9 cellular contexts compared by ENCODE assay signal in genomic region chr22:40210814-40211213, GRCh38. TPM values are rescaled to one million over a fixed set of nuclear protein-coding genes. Genes with fewer than 3 reads are reported as not detected.
DNase-seq lines count a peak whose midpoint lies in the region; ATAC-seq and TF ChIP-seq lines count a peak whose summit lies in the region.
"Had no signal": no experiment of that assay in that cellular context is flagged by ENCODE, and none has a peak within 500 bp of the region (broad histone marks: within the 10 kb centered on the region; RNA-seq: fewer than 3 reads in every experiment).

No MANE protein-coding gene starts in this region.

- H3K27me3 Mint-ChIP-seq in activated CD4-positive, alpha-beta T cell treated with anti-CD3 and anti-CD28 coated beads for 36 hours, result no peaks in the 10 kb centered on the region
- no peaks in the 10 kb centered on the region for H3K27me3 Mint-ChIP-seq in T-helper 17 cell

- peaks cover 30% of the 10 kb centered on the region for H3K4me1 ChIP-seq in A673 (ENCODE audit: insufficient read depth, low read length, poor library complexity, severe bottlenecking)

- H3K4me3 Mint-ChIP-seq in activated CD4-positive, alpha-beta T cell treated with anti-CD3 and anti-CD28 coated beads for 36 hours, result no peak overlapping the region
- no peak overlapping the region for H3K4me3 Mint-ChIP-seq in T-helper 17 cell

- H3K4me1 Mint-ChIP-seq in activated CD4-positive, alpha-beta T cell treated with anti-CD3 and anti-CD28 coated beads for 36 hours, result peaks cover 74% of the 10 kb centered on the region
- H3K4me1 Mint-ChIP-seq in T-helper 17 cell, result peaks cover 63% of the 10 kb centered on the region

- TF ChIP-seq CTCF in A673 (conservative IDR thresholded peaks at IDR 0.05; ENCODE audit: low read depth, low read length), result no peak

- no peaks in the 10 kb centered on the region for H3K36me3 ChIP-seq in A673 (ENCODE audit: insufficient read depth, low read length, poor library complexity, severe bottlenecking)

- peak overlapping the region; percentile 59 for H3K27ac Mint-ChIP-seq in activated CD4-positive, alpha-beta T cell treated with anti-CD3 and anti-CD28 coated beads for 36 hours
- H3K27ac Mint-ChIP-seq in T-helper 17 cell, result peak overlapping the region; percentile 92

- H3K27ac ChIP-seq in A673 (ENCODE audit: low read depth, low read length, poor library complexity, severe bottlenecking), result no peak overlapping the region

- CTCF ChIA-PET in activated CD4-positive, alpha-beta T cell treated with anti-CD3 and anti-CD28 coated beads for 36 hours (lab: Charles Lee), result interaction anchor here (1.1 kb wide), 1 partner anchor 14 kb away, joined by 8 read pairs; no protein-coding TSS in a partner anchor
- CTCF ChIA-PET in A673 (lab: Charles Lee), result no interaction called here

- POLR2A ChIA-PET in activated CD4-positive, alpha-beta T cell treated with anti-CD3 and anti-CD28 coated beads for 36 hours (lab: Charles Lee), result interaction anchor here (0.6 kb wide), 1 partner anchor 175 kb away, joined by 3 read pairs; no protein-coding TSS in a partner anchor
- POLR2A ChIA-PET in A673 (lab: Charles Lee; ENCODE audit: low non-redundant PET), result no interaction called here

- intact Hi-C loops in activated CD4-positive, alpha-beta T cell treated with anti-CD3 and anti-CD28 coated beads for 36 hours (cut with DNase I, micrococcal nuclease), result no loop called here
- intact Hi-C loops in sciatic nerve (cut with DNase I), result no loop called here
- intact Hi-C loops in A673 (cut with micrococcal nuclease; ENCODE audit: unreplicated experiment), result no loop called here

- no peak for DNase-seq in activated CD4-positive, alpha-beta T cell treated with anti-CD3 and anti-CD28 coated beads for 36 hours
- DNase-seq in activated CD4-positive, alpha-beta T cell treated with anti-CD3 and anti-CD28 coated beads, Interleukin-2, amount 50 U/mL, for 4 hours, result no peak
- no peak for DNase-seq in T-helper 17 cell
- DNase-seq in sciatic nerve (ENCODE audit: low spot score), result no peak
- no peak for DNase-seq in SHP77 (lab: John Stamatoyannopoulos, UW)
- no peak for DNase-seq in A673 (ENCODE audit: low spot score)
- no peak for DNase-seq in NCI-H345 (lab: John Stamatoyannopoulos, UW)
- DNase-seq: nucleus accumbens had no signal

- H3K36me3 Mint-ChIP-seq in activated CD4-positive, alpha-beta T cell treated with anti-CD3 and anti-CD28 coated beads for 36 hours (ENCODE audit: low read depth), result peaks cover 1% of the 10 kb centered on the region
- peaks cover under 1% of the 10 kb centered on the region for H3K36me3 Mint-ChIP-seq in T-helper 17 cell (ENCODE audit: low read depth)

- H3K9me3 ChIP-seq in T-helper 17 cell (ENCODE audit: control insufficient read depth, low read length, poor library complexity, severe bottlenecking) (no peaks in the 10 kb centered on the region), A673 (ENCODE audit: low read depth, low read length, poor library complexity, severe bottlenecking) (no peaks in the 10 kb centered on the region)

- BruUV-seq in A673 (replicated peaks; lab: Mats Ljungman, UMichigan), result no TSS peak

- peak; percentile 86 for ATAC-seq in activated CD4-positive, alpha-beta T cell treated with anti-CD3 and anti-CD28 coated beads for 36 hours
- ATAC-seq in HG02678 (IDR thresholded peaks at IDR 0.05; ENCODE audit: unreplicated experiment), result peak; percentile 78
- ATAC-seq in T-helper 17 cell, result peak; percentile 55
- peak; percentile 31 for ATAC-seq in sciatic nerve

- no peaks in the 10 kb centered on the region for H3K9me3 Mint-ChIP-seq in activated CD4-positive, alpha-beta T cell treated with anti-CD3 and anti-CD28 coated beads for 36 hours (ENCODE audit: low read depth)

- no peak overlapping the region for H3K4me3 ChIP-seq in A673 (ENCODE audit: low read depth, low read length, poor library complexity, severe bottlenecking)

- H3K27me3 ChIP-seq in A673 (replicated peaks; ENCODE audit: insufficient read depth, low read depth, low read length, poor library complexity), result no peaks in the 10 kb centered on the region

RNA-seq across cellular contexts. Expression of gene TNRC6B, which starts 33.1 kb away (rescaled TPM):
- total RNA-seq in activated CD4-positive, alpha-beta T cell treated with anti-CD3 and anti-CD28 coated beads for 36 hours, result 10 to 100 TPM; 37.3 to 40.3 TPM
- 100 to 1,000 TPM; 128 to 140 TPM for total RNA-seq in T-helper 17 cell
- 86.0 TPM for total RNA-seq in sciatic nerve
- total RNA-seq in A673 (2021), result 52.2 and 56.6 TPM in 2 replicates

Comparison
In these comparisons a context has a peak if more than half of its experiments do, and no peak if none do; other contexts are left out.
1. ATAC-seq: peak in every context shown above with its lines; median percentile 86 in activated CD4-positive, alpha-beta T cell treated with anti-CD3 and anti-CD28 coated beads for 36 hours; 78 in HG02678; 55 in T-helper 17 cell; 31 in sciatic nerve.